In genomic region chr9:129166962-129167557, GRCh38 we compare ENCODE assay signal across 8 cellular contexts. TPM values are rescaled to one million over a fixed set of nuclear protein-coding genes. Genes with fewer than 3 reads are reported as not detected.
DNase-seq lines count a peak whose midpoint lies in the region; ATAC-seq, FAIRE-seq and TF ChIP-seq lines count a peak whose summit lies in the region.

No MANE protein-coding gene starts in this region.

- intact Hi-C loops in HepG2 (cut with micrococcal nuclease; ENCODE audit: unreplicated experiment) = no loop called here

- no peaks in the 10 kb centered on the region for H3K9me3 Mint-ChIP-seq in GM23338

- H2AFZ ChIP-seq in GM23338 (peak overlapping the region; percentile 45; the same call in 1 of the 2 replicates), HepG2 (ENCODE audit: low read length) (no peak overlapping the region)

- in situ Hi-C loops in HepG2 (cut with HindIII; ENCODE audit: extremely low pct_ligation_motif_present, low pct_unique_long_range_greater_than_20kb) = no loop called here

- H3K4me3 ChIP-seq in AG04449 (ENCODE audit: low read depth, low read length) (peak overlapping the region; percentile 9), GM23338 (peak overlapping the region; percentile 43), Peyer's patch (peak overlapping the region in 2 of 4 donors; percentile 30 to 46), HepG2 (replicated peaks in 1 of 3; ENCODE audit: insufficient read depth in 1 of 3, low read depth in 2 of 3, low read length in 3 of 3) (peak overlapping the region; percentile 32 to 50 (median 47); a peak in 5 of 6 replicates), thoracic aorta (peak overlapping the region; percentile 64)

- peak overlapping the region; percentile 63; the same call in 1 of the 2 replicates for H3K27ac ChIP-seq in GM23338 (ENCODE audit: low read depth)
- peak overlapping the region; percentile 47 to 87 (median 70) for H3K27ac ChIP-seq in Peyer's patch
- H3K27ac ChIP-seq in caudate nucleus (ENCODE audit: low read depth, low read length) = peak overlapping the region; percentile 13
- H3K27ac ChIP-seq in HepG2 (ENCODE audit: extremely low read length, insufficient read depth, low read length) = no peak overlapping the region
- peak overlapping the region; percentile 88 to 95 for H3K27ac ChIP-seq in thoracic aorta

- DNase-seq in AG04449 (ENCODE audit: low read depth, low spot score) (no peak), GM23338 (ENCODE audit: low spot score) (peak; percentile 87), Peyer's patch (peak; percentile 37 to 86 (median 83)), caudate nucleus (lab: John Stamatoyannopoulos, UW) (peak in 8 of 61 donors; percentile 7 to 46 (median 16)), HepG2 (ENCODE audit: low spot score) (peak; percentile 58), thoracic aorta (ENCODE audit: low spot score) (no peak)

- peaks cover 25% of the 10 kb centered on the region for H3K4me1 ChIP-seq in GM23338 (ENCODE audit: insufficient read depth)
- H3K4me1 ChIP-seq in Peyer's patch = peaks cover 0 to 19% (median 2%) of the 10 kb centered on the region in 4 donors
- peaks cover 82% of the 10 kb centered on the region for H3K4me1 ChIP-seq in HepG2 (ENCODE audit: insufficient read depth, low read length)
- H3K4me1 ChIP-seq in thoracic aorta (ENCODE audit: control insufficient read depth in 1 of 2, low read depth in 2 of 2) = peaks cover 22 to 51% of the 10 kb centered on the region in 2 donors

- H3K9me3 ChIP-seq in Peyer's patch = no peaks in the 10 kb centered on the region
- H3K9me3 ChIP-seq in HepG2 (ENCODE audit: low read length) = no peaks in the 10 kb centered on the region
- no peaks in the 10 kb centered on the region for H3K9me3 ChIP-seq in thoracic aorta

- H3K4me3 Mint-ChIP-seq in GM23338 = peak overlapping the region; percentile 59

- no peaks in the 10 kb centered on the region for H3K36me3 ChIP-seq in GM23338 (ENCODE audit: insufficient read depth)
- no peaks in the 10 kb centered on the region for H3K36me3 ChIP-seq in Peyer's patch
- H3K36me3 ChIP-seq in HepG2 (replicated peaks in 1 of 2; ENCODE audit: control insufficient read depth in 1 of 2, insufficient read depth in 2 of 2, low read length in 2 of 2) = no peaks in the 10 kb centered on the region
- no peaks in the 10 kb centered on the region for H3K36me3 ChIP-seq in thoracic aorta

- H3K9ac ChIP-seq in HepG2 (ENCODE audit: insufficient read depth, low read depth, low read length) = peak overlapping the region; percentile 60

- TF ChIP-seq EP300 in HepG2 (IDR thresholded peaks at IDR 0.05; ENCODE audit: low read depth in 2 of 2, low read length in 2 of 2) (no peak), HepG2 (CRISPR knock-in tag; IDR thresholded peaks at IDR 0.05; ENCODE audit: borderline replicate concordance) (no peak)

- no peaks in the 10 kb centered on the region for H3K9me2 ChIP-seq in GM23338 (ENCODE audit: insufficient read depth)

- FAIRE-seq in HepG2 (lab: Jason Lieb, UNC) = peak; percentile 12

- H3K4me1 Mint-ChIP-seq in GM23338 = peaks cover 25% of the 10 kb centered on the region

- H3K27me3 ChIP-seq in GM23338 (ENCODE audit: insufficient read depth) = peaks cover 21% of the 10 kb centered on the region
- no peaks in the 10 kb centered on the region for H3K27me3 ChIP-seq in Peyer's patch
- peaks cover 2 to 12% of the 10 kb centered on the region in 2 experiments; a peak in 4 of 5 replicates for H3K27me3 ChIP-seq in HepG2 (ENCODE audit: control insufficient read depth in 1 of 2, insufficient read depth in 2 of 2, low read length in 2 of 2)
- no peaks in the 10 kb centered on the region for H3K27me3 ChIP-seq in thoracic aorta (replicated peaks; ENCODE audit: insufficient read depth)

- H3K27me3 Mint-ChIP-seq in GM23338 (ENCODE audit: insufficient read depth, low read depth, poor library complexity) = peaks cover 17% of the 10 kb centered on the region

- TF ChIP-seq POLR2A in Peyer's patch (IDR thresholded peaks at IDR 0.05) (peak in 1 of 2 donors; percentile 16), HepG2 (IDR thresholded peaks at IDR 0.05; ENCODE audit: insufficient read depth in 1 of 2, low read depth in 2 of 2, low read length in 2 of 2) (no peak)

- H3F3A ChIP-seq in GM23338 (replicated peaks; ENCODE audit: low read depth) = 0 out of 2 replicates have a peak, but pooled peaks cover 4% of the 10 kb centered on the region

- H3K79me2 ChIP-seq in GM23338 (replicated peaks; ENCODE audit: insufficient read depth) (no peaks in the 10 kb centered on the region), HepG2 (ENCODE audit: insufficient read depth, low read length) (no peaks in the 10 kb centered on the region)

- no peak for TF ChIP-seq RAD21 in HepG2 (CRISPR knock-in tag; IDR thresholded peaks at IDR 0.05)

- POLR2A ChIA-PET in AG04449 (lab: Yijun Ruan, JAX) (interaction anchor here (0.9 to 3.6 kb wide), 10 partner anchors 7 to 330 kb away, joined by 3 to 20 read pairs (median 6); partner anchors contain the start of gene IER5L), HepG2 (lab: Yijun Ruan, JAX) (interaction anchor here (1.0 to 3.2 kb wide), 6 partner anchors 10 to 86 kb away, joined by 3 to 21 read pairs (median 4); partner anchors contain the start of genes DOLPP1 and IER5L)

- ATAC-seq in GM23338 = peak; percentile 83
- ATAC-seq in HepG2 = peak; percentile 66
- ATAC-seq in thoracic aorta (ENCODE audit: insufficient number of reproducible peaks, low FRiP score, low read depth) = peak; percentile 22
- no peak for ATAC-seq in HG03095 (IDR thresholded peaks at IDR 0.05; ENCODE audit: unreplicated experiment)
- ATAC-seq in HG03097 (IDR thresholded peaks at IDR 0.05; ENCODE audit: low FRiP score, unreplicated experiment) = no peak

- 4% methylated on average over 6 of the region's 12 CpGs for WGBS in HepG2 (ENCODE audit: low lambda C conversion rate)

- H3K4me2 ChIP-seq in GM23338 = peak overlapping the region; percentile 72
- H3K4me2 ChIP-seq in HepG2 (ENCODE audit: low read depth, low read length) = peak overlapping the region; percentile 88

- TF ChIP-seq CTCF in AG04449 (IDR thresholded peaks at IDR 0.05; ENCODE audit: insufficient read depth, low read length, missing control alignments) (no peak), GM23338 (conservative IDR thresholded peaks at IDR 0.05; ENCODE audit: low read depth in 2 of 2) (no peak), Peyer's patch (IDR thresholded peaks at IDR 0.05) (no peak), HepG2 (CRISPR knock-in tag; IDR thresholded peaks at IDR 0.05) (no peak), thoracic aorta (IDR thresholded peaks at IDR 0.05) (no peak)

- H4K20me1 ChIP-seq in GM23338 (replicated peaks; ENCODE audit: insufficient read depth) (no peaks in the 10 kb centered on the region), HepG2 (ENCODE audit: insufficient read depth, low read length) (no peaks in the 10 kb centered on the region)

- BruUV-seq in HepG2 (replicated peaks; lab: Mats Ljungman, UMichigan) = no TSS peak

- no peaks in the 10 kb centered on the region for H3K36me3 Mint-ChIP-seq in GM23338 (ENCODE audit: low read depth)

- H3K27ac Mint-ChIP-seq in GM23338 = peak overlapping the region; percentile 91

- CTCF ChIA-PET in AG04449 (lab: Yijun Ruan, JAX) (interaction anchor here (0.6 to 15.2 kb wide), 8 partner anchors 10 to 571 kb away, joined by 3 to 345 read pairs (median 4); no protein-coding TSS in a partner anchor), HepG2 (lab: Yijun Ruan, JAX; ENCODE audit: low intra/inter-chr PET ratio, low total read pairs) (no interaction called here)

RNA-seq across cellular contexts. Expression of gene IER5L, which starts 11.0 kb away (rescaled TPM):
- 0.90 and 1.2 TPM in 2 replicates for total RNA-seq in GM23338 (2014; rRNA removed; shearing (Covaris generic))
- polyA plus RNA-seq in GM23338 (2016; fragmentation: Nextera tagmentation; extraction: Ambion mirVana) = 0.19 and 0.24 TPM in 2 replicates
- total RNA-seq in Peyer's patch = 1 to 10 TPM; 2.3 to 2.9 (median 2.6) TPM
- total RNA-seq in HepG2 (2016; rRNA removed; fragmentation: Illumina TruSeq; extraction: Trizol) = 2.5 and 3.3 TPM in 2 replicates
- 2.4 and 2.5 TPM in 2 replicates for total RNA-seq in HepG2 (2016; cell fraction: cytosol; rRNA removed; fragmentation: Illumina TruSeq; extraction: Trizol; ENCODE audit: low read depth)
- total RNA-seq in HepG2 (2016; cell fraction: insoluble cytoplasmic fraction; rRNA removed; fragmentation: Illumina TruSeq; extraction: Trizol) = 2.6 and 3.2 TPM in 2 replicates
- 2.0 and 2.7 TPM in 2 replicates for total RNA-seq in HepG2 (2016; cell fraction: membrane; rRNA removed; fragmentation: Illumina TruSeq; extraction: Trizol)
- 0.84 and 1.2 TPM in 2 replicates for total RNA-seq in HepG2 (2016; cell fraction: nucleus; rRNA removed; fragmentation: Illumina TruSeq; extraction: Trizol)
- 1.8 and 3.6 TPM in 2 replicates for polyA plus RNA-seq in HepG2 (2011; rRNA removed)
- 2.1 and 3.1 TPM in 2 replicates for polyA plus RNA-seq in HepG2 (2011; cell fraction: cytosol; rRNA removed)
- 4.4 and 4.5 TPM in 2 replicates for polyA plus RNA-seq in HepG2 (2011; cell fraction: nucleus; rRNA removed)
- 1.5 and 2.6 TPM in 2 replicates for polyA plus RNA-seq in HepG2 (2012)
- 0.59 and 0.61 TPM in 2 replicates for polyA plus RNA-seq in HepG2 (2016; cell fraction: cytosol; fragmentation: Illumina TruSeq; extraction: Trizol; ENCODE audit: low read depth)
- 2.2 and 2.5 TPM in 2 replicates for polyA plus RNA-seq in HepG2 (2016; cell fraction: insoluble cytoplasmic fraction; fragmentation: Illumina TruSeq; extraction: Trizol; ENCODE audit: low read depth)
- polyA plus RNA-seq in HepG2 (2016; cell fraction: membrane; fragmentation: Illumina TruSeq; extraction: Trizol; ENCODE audit: low read depth) = 0.52 and 0.74 TPM in 2 replicates
- polyA plus RNA-seq in HepG2 (2016; cell fraction: nucleus; fragmentation: Illumina TruSeq; extraction: Trizol; ENCODE audit: insufficient read depth, low read depth) = 1.3 and 2.1 TPM in 2 replicates
- polyA minus RNA-seq in HepG2 (2011; rRNA and poly(A)+ RNA removed; ENCODE audit: low replicate concordance) = 5.5 and 12.0 TPM in 2 replicates
- polyA minus RNA-seq in HepG2 (2011; cell fraction: cytosol; rRNA and poly(A)+ RNA removed) = 5.6 and 6.2 TPM in 2 replicates
- polyA minus RNA-seq in HepG2 (2011; cell fraction: nucleus; rRNA and poly(A)+ RNA removed) = 1.2 and 1.9 TPM in 2 replicates
- 10 to 100 TPM; 65.4 to 81.2 TPM for total RNA-seq in thoracic aorta

RNA-seq across cellular contexts. Expression of gene PTPA, which starts 55.8 kb away (rescaled TPM):
- total RNA-seq in GM23338 (2014; rRNA removed; shearing (Covaris generic)) = 110 and 122 TPM in 2 replicates
- polyA plus RNA-seq in GM23338 (2016; fragmentation: Nextera tagmentation; extraction: Ambion mirVana) (53.9 and 57.3 TPM in 2 replicates), HepG2 (2011; rRNA removed) (79.3 and 86.0 TPM in 2 replicates)
- total RNA-seq in Peyer's patch (10 to 100 TPM; 48.7 to 65.7 (median 51.9) TPM), HepG2 (2016; rRNA removed; fragmentation: Illumina TruSeq; extraction: Trizol) (105 and 109 TPM in 2 replicates), thoracic aorta (10 to 100 TPM; 72.2 to 93.3 TPM)
- total RNA-seq in HepG2 (2016; cell fraction: cytosol; rRNA removed; fragmentation: Illumina TruSeq; extraction: Trizol; ENCODE audit: low read depth) = 13.7 and 14.3 TPM in 2 replicates
- total RNA-seq in HepG2 (2016; cell fraction: insoluble cytoplasmic fraction; rRNA removed; fragmentation: Illumina TruSeq; extraction: Trizol) = 107 and 108 TPM in 2 replicates
- 42.5 and 49.9 TPM in 2 replicates for total RNA-seq in HepG2 (2016; cell fraction: membrane; rRNA removed; fragmentation: Illumina TruSeq; extraction: Trizol)
- 57.5 and 66.5 TPM in 2 replicates for total RNA-seq in HepG2 (2016; cell fraction: nucleus; rRNA removed; fragmentation: Illumina TruSeq; extraction: Trizol)
- 78.6 and 93.8 TPM in 2 replicates for polyA plus RNA-seq in HepG2 (2011; cell fraction: cytosol; rRNA removed)
- 64.7 and 73.4 TPM in 2 replicates for polyA plus RNA-seq in HepG2 (2011; cell fraction: nucleus; rRNA removed)
- polyA plus RNA-seq in HepG2 (2012) = 58.7 and 58.8 TPM in 2 replicates
- polyA plus RNA-seq in HepG2 (2016; cell fraction: cytosol; fragmentation: Illumina TruSeq; extraction: Trizol; ENCODE audit: low read depth) = 12.7 and 14.2 TPM in 2 replicates
- polyA plus RNA-seq in HepG2 (2016; cell fraction: insoluble cytoplasmic fraction; fragmentation: Illumina TruSeq; extraction: Trizol; ENCODE audit: low read depth) = 95.6 and 101 TPM in 2 replicates
- 35.2 and 36.7 TPM in 2 replicates for polyA plus RNA-seq in HepG2 (2016; cell fraction: membrane; fragmentation: Illumina TruSeq; extraction: Trizol; ENCODE audit: low read depth)
- 80.4 and 88.7 TPM in 2 replicates for polyA plus RNA-seq in HepG2 (2016; cell fraction: nucleus; fragmentation: Illumina TruSeq; extraction: Trizol; ENCODE audit: insufficient read depth, low read depth)
- 104 and 215 TPM in 2 replicates for polyA minus RNA-seq in HepG2 (2011; rRNA and poly(A)+ RNA removed; ENCODE audit: low replicate concordance)
- 57.5 and 58.2 TPM in 2 replicates for polyA minus RNA-seq in HepG2 (2011; cell fraction: cytosol; rRNA and poly(A)+ RNA removed)
- polyA minus RNA-seq in HepG2 (2011; cell fraction: nucleus; rRNA and poly(A)+ RNA removed) = 32.4 and 34.9 TPM in 2 replicates

RNA-seq across cellular contexts. Expression of gene CRAT, which starts 56.5 kb away (rescaled TPM):
- 9.9 TPM in 2 replicates for total RNA-seq in GM23338 (2014; rRNA removed; shearing (Covaris generic))
- polyA plus RNA-seq in GM23338 (2016; fragmentation: Nextera tagmentation; extraction: Ambion mirVana) (3.7 and 4.6 TPM in 2 replicates), HepG2 (2011; rRNA removed) (26.1 and 31.1 TPM in 2 replicates)
- total RNA-seq in Peyer's patch (100 to 1,000 TPM in 3 of 4 donors, 10 to 100 TPM in 1; 50.3 to 220 (median 146) TPM), HepG2 (2016; rRNA removed; fragmentation: Illumina TruSeq; extraction: Trizol) (26.6 and 29.3 TPM in 2 replicates), thoracic aorta (100 to 1,000 TPM in 1 of 2 donors, 10 to 100 TPM in 1; 57.8 to 102 TPM)
- 13.7 and 20.3 TPM in 2 replicates for total RNA-seq in HepG2 (2016; cell fraction: cytosol; rRNA removed; fragmentation: Illumina TruSeq; extraction: Trizol; ENCODE audit: low read depth)
- total RNA-seq in HepG2 (2016; cell fraction: insoluble cytoplasmic fraction; rRNA removed; fragmentation: Illumina TruSeq; extraction: Trizol) = 24.5 and 28.0 TPM in 2 replicates
- total RNA-seq in HepG2 (2016; cell fraction: membrane; rRNA removed; fragmentation: Illumina TruSeq; extraction: Trizol) = 27.1 and 32.0 TPM in 2 replicates
- 17.6 and 18.1 TPM in 2 replicates for total RNA-seq in HepG2 (2016; cell fraction: nucleus; rRNA removed; fragmentation: Illumina TruSeq; extraction: Trizol)
- polyA plus RNA-seq in HepG2 (2011; cell fraction: cytosol; rRNA removed) = 21.4 and 24.4 TPM in 2 replicates
- polyA plus RNA-seq in HepG2 (2011; cell fraction: nucleus; rRNA removed) = 62.4 and 63.9 TPM in 2 replicates
- polyA plus RNA-seq in HepG2 (2012) = 32.3 and 32.7 TPM in 2 replicates
- polyA plus RNA-seq in HepG2 (2016; cell fraction: cytosol; fragmentation: Illumina TruSeq; extraction: Trizol; ENCODE audit: low read depth) = 18.5 and 23.3 TPM in 2 replicates
- 27.2 and 34.4 TPM in 2 replicates for polyA plus RNA-seq in HepG2 (2016; cell fraction: insoluble cytoplasmic fraction; fragmentation: Illumina TruSeq; extraction: Trizol; ENCODE audit: low read depth)
- 26.8 and 32.7 TPM in 2 replicates for polyA plus RNA-seq in HepG2 (2016; cell fraction: membrane; fragmentation: Illumina TruSeq; extraction: Trizol; ENCODE audit: low read depth)
- polyA plus RNA-seq in HepG2 (2016; cell fraction: nucleus; fragmentation: Illumina TruSeq; extraction: Trizol; ENCODE audit: insufficient read depth, low read depth) = 29.5 and 29.9 TPM in 2 replicates
- polyA minus RNA-seq in HepG2 (2011; rRNA and poly(A)+ RNA removed; ENCODE audit: low replicate concordance) = 7.1 and 60.6 TPM in 2 replicates
- 24.5 and 25.6 TPM in 2 replicates for polyA minus RNA-seq in HepG2 (2011; cell fraction: cytosol; rRNA and poly(A)+ RNA removed)
- polyA minus RNA-seq in HepG2 (2011; cell fraction: nucleus; rRNA and poly(A)+ RNA removed) = 11.7 and 16.0 TPM in 2 replicates

Comparison
In these comparisons a context has a peak if more than half of its experiments do, and no peak if none do; other contexts are left out.
1. DNase-seq: peak in GM23338 (single experiment), Peyer's patch (3 of 3) and HepG2 (single experiment); none in AG04449 (single experiment) and thoracic aorta (single experiment).
2. ATAC-seq: peak in GM23338 (single experiment), HepG2 (single experiment) and thoracic aorta (single experiment); none in HG03095 (single experiment) and HG03097 (single experiment).
3. RNA of gene IER5L, which starts 11.0 kb away (total RNA-seq): 65.4 to 81.2 TPM in thoracic aorta; 0.84 to 3.3 TPM in HepG2, 2.3 to 2.9 TPM in Peyer's patch and 0.90 to 1.2 TPM in GM23338; every median in the first group is over 10 times any median in the second.